Comparison of ENCODE assay signal across 19 cellular contexts in genomic region chr10:17547026-17547425, GRCh38.
"Had no signal": no experiment of that assay in that cellular context is flagged by ENCODE, and none has a peak within 500 bp of the region (broad histone marks: within the 10 kb centered on the region; RNA-seq: fewer than 3 reads in every experiment).

No MANE protein-coding gene starts in this region.

- H3K4me3 ChIP-seq: dorsolateral prefrontal cortex, right atrium auricular region, skin epidermis, transverse colon had no signal

- H3K27ac Mint-ChIP-seq: activated B cell treated with CpG ODN at 0.5 μM for 24 hours; activated naive CD8-positive, alpha-beta T cell treated with anti-CD3 and anti-CD28 coated beads for 36 hours; activated T-cell treated with anti-CD3 and anti-CD28 coated beads, Interleukin-2, amount 50 U/mL, for 72 hours; memory B cell; naive thymus-derived CD8-positive, alpha-beta T cell; progenitor cell of endocrine pancreas had no signal

- ATAC-seq: activated T-cell treated with anti-CD3 and anti-CD28 coated beads, Interleukin-2, amount 50 U/mL, for 72 hours; left ventricle myocardium superior; naive thymus-derived CD8-positive, alpha-beta T cell had no signal

- H3K36me3 ChIP-seq: right atrium auricular region, transverse colon had no signal

- H3K4me3 Mint-ChIP-seq: activated B cell treated with CpG ODN at 0.5 μM for 24 hours; activated naive CD8-positive, alpha-beta T cell treated with anti-CD3 and anti-CD28 coated beads for 36 hours; activated T-cell treated with anti-CD3 and anti-CD28 coated beads, Interleukin-2, amount 50 U/mL, for 72 hours; memory B cell; naive thymus-derived CD8-positive, alpha-beta T cell had no signal

- H3K4me1 ChIP-seq: right atrium auricular region, transverse colon had no signal

- H3K27me3 ChIP-seq: dorsolateral prefrontal cortex, right atrium auricular region, transverse colon had no signal

- H3K4me1 Mint-ChIP-seq: activated B cell treated with CpG ODN at 0.5 μM for 24 hours, memory B cell had no signal

- H3K36me3 Mint-ChIP-seq: activated naive CD8-positive, alpha-beta T cell treated with anti-CD3 and anti-CD28 coated beads for 36 hours; memory B cell; naive thymus-derived CD8-positive, alpha-beta T cell had no signal

- H3K9me3 ChIP-seq: right atrium auricular region, transverse colon had no signal

- DNase-seq: activated B cell treated with CpG ODN at 0.5 μM for 24 hours; activated CD4-positive, alpha-beta T cell treated with anti-CD3 and anti-CD28 coated beads for 48 hours; activated CD8-positive, alpha-beta memory T cell treated with anti-CD3 and anti-CD28 coated beads, Interleukin-2, amount 50 U/mL, for 48 hours; activated naive CD8-positive, alpha-beta T cell treated with anti-CD3 and anti-CD28 coated beads for 36 hours; activated T-cell treated with anti-CD3 and anti-CD28 coated beads, Interleukin-2, amount 50 U/mL, for 72 hours; anterior cingulate cortex; dorsolateral prefrontal cortex; hippocampal formation; left ventricle myocardium superior; naive thymus-derived CD8-positive, alpha-beta T cell; occipital lobe; stimulated activated CD4-positive, alpha-beta T cell treated with anti-CD3 and anti-CD28 coated beads, Interleukin-4, amount 100 ng/mL, for 24 hours; stimulated activated naive CD4-positive, alpha-beta T cell; T-helper 2 cell; transverse colon had no signal

- H3K27me3 Mint-ChIP-seq: activated naive CD8-positive, alpha-beta T cell treated with anti-CD3 and anti-CD28 coated beads for 36 hours had no signal

- H3K27ac ChIP-seq: dorsolateral prefrontal cortex, right atrium auricular region, skin epidermis, transverse colon had no signal

- H3K9me3 Mint-ChIP-seq: activated B cell treated with CpG ODN at 0.5 μM for 24 hours; activated T-cell treated with anti-CD3 and anti-CD28 coated beads, Interleukin-2, amount 50 U/mL, for 72 hours had no signal
